Comparison of ENCODE assay signal across 8 cellular contexts in the genomic region with DNA sequence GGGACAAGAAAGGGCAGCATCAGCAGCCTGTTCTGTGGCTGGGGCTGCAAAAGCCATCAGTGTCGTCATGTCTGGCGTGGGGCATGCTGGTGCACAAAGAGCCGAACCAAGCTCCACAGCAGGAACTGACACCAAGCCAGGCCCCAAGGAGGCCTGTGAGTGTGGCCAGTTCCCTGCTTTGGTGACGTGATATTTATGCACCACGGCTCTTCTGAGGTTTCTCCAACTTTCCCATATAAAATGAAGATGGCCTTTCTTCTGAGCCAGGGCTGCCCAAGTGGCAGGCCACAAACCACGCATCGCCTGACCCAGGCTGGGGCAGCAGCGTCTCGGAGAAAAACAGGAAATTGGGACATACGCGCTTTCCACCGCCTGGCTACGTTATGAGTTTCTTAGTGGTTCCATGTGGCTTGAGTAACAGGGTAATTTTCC.
DNase-seq lines count a peak whose midpoint lies in the region; TF ChIP-seq lines count a peak whose summit lies in the region.
"Had no signal": no experiment of that assay in that cellular context is flagged by ENCODE, and none has a peak within 500 bp of the region (broad histone marks: within the 10 kb centered on the region; RNA-seq: fewer than 3 reads in every experiment).

No MANE protein-coding gene starts in this region.

- peak overlapping the region; percentile 36 for H3K27ac ChIP-seq in layer of hippocampus (ENCODE audit: low read depth, low read length)

- no peak for TF ChIP-seq CTCF in HFF-Myc (IDR thresholded peaks at IDR 0.05; ENCODE audit: low read depth, low read length, missing control alignments)

- DNase-seq in HFF-Myc (ENCODE audit: extremely low read depth, low read depth): peak; percentile 36
- peak; percentile 68 for DNase-seq in SKM-1 (lab: John Stamatoyannopoulos, UW; ENCODE audit: unreplicated experiment)
- peak; percentile 59 for DNase-seq in stromal cell of bone marrow (ENCODE audit: low read depth)
- DNase-seq in mesenteric fat pad (ENCODE audit: low spot score): no peak
- no peak for DNase-seq in cortex of kidney (lab: John Stamatoyannopoulos, UW)
- no peak for DNase-seq in GM19240 (ENCODE audit: insufficient read length, low spot score)
- DNase-seq: NCI-H82 had no signal

- H3K27me3 ChIP-seq in layer of hippocampus (ENCODE audit: control insufficient read depth, insufficient read depth, low read length): no peaks in the 10 kb centered on the region

- no peak overlapping the region for H3K4me3 ChIP-seq in HFF-Myc (replicated peaks; ENCODE audit: low read depth, low read length)

Comparison
In these comparisons a context has a peak if more than half of its experiments do, and no peak if none do; other contexts are left out.
1. DNase-seq: peak in HFF-Myc (single experiment), SKM-1 (single experiment) and stromal cell of bone marrow (single experiment); none in mesenteric fat pad (single experiment), cortex of kidney (single experiment) and GM19240 (single experiment).